In genomic region chr20:33753143-33753542, GRCh38 we compare ENCODE assay signal across 7 cellular contexts.
"Had no signal": no experiment of that assay in that cellular context is flagged by ENCODE, and none has a peak within 500 bp of the region (broad histone marks: within the 10 kb centered on the region; RNA-seq: fewer than 3 reads in every experiment).

No MANE protein-coding gene starts in this region.

- H3K9me3 ChIP-seq: HAP-1 had no signal

- H3K4me3 ChIP-seq: GM23248, HAP-1, K562 had no signal

- H3K27ac ChIP-seq: GM23248 had no signal

- ATAC-seq: HCT116 had no signal

- H3K9ac ChIP-seq: GM23248 had no signal

- DNase-seq: GOT3, H7, KG1 had no signal

- H2AFZ ChIP-seq: GM23248 had no signal
